Comparison of ENCODE assay signal across 14 cellular contexts in the genomic region with DNA sequence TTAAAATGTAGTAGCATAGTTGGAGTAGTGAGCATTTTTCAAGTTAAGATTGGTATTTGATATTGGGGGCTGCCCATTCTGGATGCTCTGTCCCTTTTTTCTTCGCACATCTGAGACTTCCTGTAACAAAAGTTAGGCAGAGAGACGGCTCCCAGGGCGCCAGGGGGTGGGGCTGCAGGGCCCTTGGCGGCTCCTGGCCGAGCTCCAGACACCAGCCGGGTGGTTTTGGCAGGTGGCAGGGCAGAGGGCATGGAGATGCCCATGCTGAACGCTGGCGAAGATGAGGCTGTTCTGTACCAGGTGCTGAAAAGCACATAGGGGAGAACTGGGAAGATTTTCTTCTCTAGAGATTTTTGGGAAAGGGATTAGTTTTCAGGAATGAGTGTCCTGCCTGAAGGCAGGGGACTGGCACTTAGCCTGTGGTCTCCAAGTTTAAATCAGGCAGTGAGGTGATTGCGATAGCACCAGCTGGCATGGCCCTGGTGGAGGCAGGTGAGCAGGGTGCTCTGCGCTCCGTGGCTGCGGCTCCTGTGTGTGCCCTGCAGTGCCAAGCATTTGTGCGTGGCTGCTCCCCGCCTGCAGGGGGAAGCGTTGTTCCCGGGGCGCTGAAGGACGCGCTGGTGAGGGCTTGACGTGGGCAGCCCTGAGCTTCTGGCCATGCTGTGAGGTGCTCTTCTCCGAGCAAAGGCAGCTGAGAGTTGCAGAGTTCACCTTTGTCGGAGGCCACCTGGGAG. TPM values are rescaled to one million over a fixed set of nuclear protein-coding genes. Genes with fewer than 3 reads are reported as not detected.
DNase-seq lines count a peak whose midpoint lies in the region; ATAC-seq, FAIRE-seq and TF ChIP-seq lines count a peak whose summit lies in the region.
"Had no signal": no experiment of that assay in that cellular context is flagged by ENCODE, and none has a peak within 500 bp of the region (broad histone marks: within the 10 kb centered on the region; RNA-seq: fewer than 3 reads in every experiment).

No MANE protein-coding gene starts in this region.

- H3K27ac ChIP-seq in VCaP (no peak overlapping the region), kidney (ENCODE audit: low read depth in 2 of 2, low read length in 2 of 2) (no peak overlapping the region), ascending aorta (no peak overlapping the region)
- H3K27ac ChIP-seq: thoracic aorta had no signal

- DNase-seq in AG09309 (ENCODE audit: low read depth) (no peak), kidney (peak; percentile 55), ascending aorta (ENCODE audit: low spot score in 2 of 2) (no peak)
- no peak for DNase-seq in stimulated activated naive CD4-positive, alpha-beta T cell (lab: John Stamatoyannopoulos, UW)
- DNase-seq: activated T-cell treated with anti-CD3 and anti-CD28 coated beads, Interleukin-2, amount 50 U/mL, for 48 hours; CD4-positive, alpha-beta memory T cell; foreskin fibroblast; NCI-H187 treated with DMSO at 0.1 percent for 48 hours had no signal

- no peak overlapping the region for H3K4me3 ChIP-seq in AG09309 (ENCODE audit: control insufficient read depth, low read depth, low read length)
- H3K4me3 ChIP-seq in GM12875 (ENCODE audit: low read depth, low read length): no peak overlapping the region
- H3K4me3 ChIP-seq in kidney (ENCODE audit: low read length in 2 of 2): no peak overlapping the region
- H3K4me3 ChIP-seq in ascending aorta: no peak overlapping the region
- H3K4me3 ChIP-seq: thoracic aorta had no signal

- H3K9me3 ChIP-seq in kidney (ENCODE audit: control insufficient read depth in 1 of 2, low read length in 2 of 2): no peaks in the 10 kb centered on the region
- H3K9me3 ChIP-seq in ascending aorta: no peaks in the 10 kb centered on the region
- H3K9me3 ChIP-seq: thoracic aorta had no signal

- TF ChIP-seq CTCF in AG09309 (IDR thresholded peaks at IDR 0.05; ENCODE audit: control insufficient read depth, insufficient read depth, low read depth, low read length, missing control alignments): peak; percentile 13
- TF ChIP-seq CTCF in GM12875 (IDR thresholded peaks at IDR 0.05; ENCODE audit: borderline replicate concordance, insufficient read depth, low read depth, low read length): 0 out of 2 replicates have a peak, but pooled peaks have one; percentile 11
- TF ChIP-seq CTCF in VCaP (conservative IDR thresholded peaks at IDR 0.05): peak; percentile 30; the same call in 1 of the 2 replicates
- TF ChIP-seq CTCF in kidney (IDR thresholded peaks at IDR 0.05; ENCODE audit: borderline replicate concordance, extremely low read depth, insufficient read depth): no peak
- TF ChIP-seq CTCF in ascending aorta (IDR thresholded peaks at IDR 0.05): no peak

- no peaks in the 10 kb centered on the region for H3K4me1 ChIP-seq in kidney (ENCODE audit: control insufficient read depth in 1 of 2, insufficient read depth in 1 of 2, low read depth in 1 of 2, low read length in 2 of 2)
- no peaks in the 10 kb centered on the region for H3K4me1 ChIP-seq in ascending aorta

- ATAC-seq in GM19351 (IDR thresholded peaks at IDR 0.05; ENCODE audit: unreplicated experiment) (no peak), GM19467 (IDR thresholded peaks at IDR 0.05; ENCODE audit: unreplicated experiment) (no peak)
- ATAC-seq: left colon had no signal

- H3K27me3 ChIP-seq in ascending aorta: no peaks in the 10 kb centered on the region

- intact Hi-C loops in kidney (cut with DNase I): no loop called here
- intact Hi-C loops in ascending aorta (cut with DNase I): no loop called here

- H3K36me3 ChIP-seq in kidney (ENCODE audit: control insufficient read depth in 1 of 2, insufficient read depth in 2 of 2, low read length in 2 of 2): peaks cover 14 to 23% of the 10 kb centered on the region in 2 donors
- peaks cover 28 to 48% of the 10 kb centered on the region in 2 donors for H3K36me3 ChIP-seq in ascending aorta

- H3K9ac ChIP-seq in kidney (ENCODE audit: low read length in 2 of 2): no peak overlapping the region

- no peak for FAIRE-seq in kidney (lab: Jason Lieb, UNC)

RNA-seq across cellular contexts. Expression of a gene that starts 23.6 kb away (rescaled TPM):
- 1.6 TPM for total RNA-seq in kidney
- 0.86 TPM for polyA plus RNA-seq in kidney (ENCODE audit: insufficient read depth, low read depth, low replicate concordance)
- total RNA-seq in ascending aorta: 2.2 TPM
- total RNA-seq: left colon had no signal
- polyA plus RNA-seq: CD4-positive, alpha-beta memory T cell had no signal

RNA-seq across cellular contexts. Expression of a gene that starts 44.9 kb away (rescaled TPM):
- 7.0 TPM for total RNA-seq in kidney
- 1.2 TPM for polyA plus RNA-seq in kidney (ENCODE audit: insufficient read depth, low read depth, low replicate concordance)
- 33.5 TPM for total RNA-seq in ascending aorta
- total RNA-seq: CD4-positive, alpha-beta memory T cell had no signal

Comparison
In these comparisons a context has a peak if more than half of its experiments do, and no peak if none do; other contexts are left out.
1. CTCF ChIP-seq: peak in AG09309 (single experiment), GM12875 (single experiment) and VCaP (single experiment); none in kidney (single experiment) and ascending aorta (0 of 3).